Comparison of ENCODE assay signal across 8 cellular contexts in genomic region chr19:42268704-42269517, GRCh38. TPM values are rescaled to one million over a fixed set of nuclear protein-coding genes. Genes with fewer than 3 reads are reported as not detected.
A peak's percentile ranks its signal among the peaks of the same experiment; 100 is the strongest.
DNase-seq lines count a peak whose midpoint lies in the region; ATAC-seq and TF ChIP-seq lines count a peak whose summit lies in the region.

Gene CIC, plus strand, starts transcription at chr19:42269252. Its CDS starts 2,532 bp downstream, at chr19:42271784.

- H3K9ac ChIP-seq in MM.1S (ENCODE audit: low read length) = peak within 1 kb of the TSS; percentile 97

- peak; percentile 81 to 82 for ATAC-seq in naive thymus-derived CD8-positive, alpha-beta T cell

- H3K27me3 Mint-ChIP-seq in naive thymus-derived CD8-positive, alpha-beta T cell = no peaks in the 10 kb centered on the region

- peak; percentile 100 for DNase-seq in EL
- DNase-seq in HCEC 1CT = peak; percentile 100
- peak; percentile 100 for DNase-seq in MM.1S
- peak; percentile 99 for DNase-seq in SIG-M5 (lab: John Stamatoyannopoulos, UW)
- DNase-seq in activated effector memory CD4-positive, alpha-beta T cell treated with anti-CD3 and anti-CD28 coated beads, Interleukin-2, amount 50 U/mL, for 16 hours = peak; percentile 100
- peak; percentile 100 for DNase-seq in fibroblast of peridontal ligament (ENCODE audit: extremely low read depth)
- DNase-seq in naive thymus-derived CD8-positive, alpha-beta T cell = peak; percentile 97 to 100 (median 100)
- DNase-seq in stimulated activated naive CD4-positive, alpha-beta T cell (lab: John Stamatoyannopoulos, UW) = peak; percentile 99 to 100 (median 99)

- H3K36me3 ChIP-seq in MM.1S (replicated peaks; ENCODE audit: insufficient read depth, low read length) = no peaks in the 10 kb centered on the region

- peak within 1 kb of the TSS; percentile 97 for H3K27ac ChIP-seq in MM.1S (ENCODE audit: low read length)

- peaks cover 13% of the 10 kb centered on the region for H3F3A ChIP-seq in MM.1S (ENCODE audit: insufficient read depth, low read length)

- H3K9me3 Mint-ChIP-seq in naive thymus-derived CD8-positive, alpha-beta T cell = no peaks in the 10 kb centered on the region

- peak within 1 kb of the TSS in 5 of 10 donors; percentile 97 to 99 (median 99) for H3K27ac Mint-ChIP-seq in naive thymus-derived CD8-positive, alpha-beta T cell

- peak within 1 kb of the TSS in 6 of 10 donors; percentile 90 to 98 (median 94) for H3K4me3 Mint-ChIP-seq in naive thymus-derived CD8-positive, alpha-beta T cell

- H3K27me3 ChIP-seq in MM.1S (replicated peaks; ENCODE audit: insufficient read depth, low read length) = no peaks in the 10 kb centered on the region

- no peaks in the 10 kb centered on the region for H3K9me2 ChIP-seq in MM.1S (replicated peaks; ENCODE audit: insufficient read depth, low read length)

- peak within 1 kb of the TSS; percentile 93 for H2AFZ ChIP-seq in MM.1S (ENCODE audit: low read length)

- TF ChIP-seq CTCF in MM.1S (IDR thresholded peaks at IDR 0.05; ENCODE audit: low read length) = no peak

- H4K20me1 ChIP-seq in MM.1S (ENCODE audit: insufficient read depth, low read length) = no peaks in the 10 kb centered on the region

- H3K9me3 ChIP-seq in MM.1S (replicated peaks; ENCODE audit: insufficient read depth, low read length) = no peaks in the 10 kb centered on the region

- POLR2A ChIA-PET in naive thymus-derived CD8-positive, alpha-beta T cell (lab: Charles Lee) = interaction anchor here (0.6 to 4.9 kb wide), 8 partner anchors 12 to 827 kb away, joined by 3 to 59 read pairs (median 8); partner anchors contain the start of genes GSK3A, PAFAH1B3 and PRR19

- H3K4me1 ChIP-seq in MM.1S (ENCODE audit: low read length) = peaks cover 13% of the 10 kb centered on the region

- H3K79me2 ChIP-seq in MM.1S (ENCODE audit: low read length) = peaks cover 44% of the 10 kb centered on the region

- H3K4me1 Mint-ChIP-seq in naive thymus-derived CD8-positive, alpha-beta T cell = peaks cover 0 to 37% (median 25%) of the 10 kb centered on the region in 4 donors

- H3K4me3 ChIP-seq in MM.1S (ENCODE audit: low read length) = peak within 1 kb of the TSS; percentile 93

- H3K4me2 ChIP-seq in MM.1S (ENCODE audit: low read depth, low read length) = peak within 1 kb of the TSS; percentile 100

- H3K36me3 Mint-ChIP-seq in naive thymus-derived CD8-positive, alpha-beta T cell = peaks cover 0 to 10% (median 0%) of the 10 kb centered on the region in 3 donors

RNA-seq across cellular contexts. Expression of gene CIC, which starts in this region (rescaled TPM):
- total RNA-seq in naive thymus-derived CD8-positive, alpha-beta T cell = 10 to 100 TPM; 84.7 to 87.4 TPM
- 1 to 10 TPM in 2 of 3 donors, under 1 TPM in 1; 0.43 to 1.8 (median 1.3) TPM for polyA plus RNA-seq in naive thymus-derived CD8-positive, alpha-beta T cell

Comparison
In these comparisons a context has a peak if more than half of its experiments do, and no peak if none do; other contexts are left out.
1. Peak in every context shown above with its lines: DNase-seq, ATAC-seq, H3K4me3 ChIP-seq and H3K27ac ChIP-seq.